Comparison of ENCODE assay signal across 8 cellular contexts in genomic region chr2:230327418-230328154, GRCh38. TPM values are rescaled to one million over a fixed set of nuclear protein-coding genes. Genes with fewer than 3 reads are reported as not detected.
DNase-seq lines count a peak whose midpoint lies in the region; ATAC-seq and TF ChIP-seq lines count a peak whose summit lies in the region.

No MANE protein-coding gene starts in this region.

- ATAC-seq in HG03103 (IDR thresholded peaks at IDR 0.05; ENCODE audit: low read depth, unreplicated experiment) (peak; percentile 55), RWPE2 (ENCODE audit: low read depth) (peak; percentile 9; the same call in 1 of the 3 replicates)

- no peaks in the 10 kb centered on the region for H3K27me3 ChIP-seq in RWPE2 (ENCODE audit: insufficient read depth, poor library complexity, severe bottlenecking)
- no peaks in the 10 kb centered on the region for H3K27me3 ChIP-seq in skeletal muscle tissue (ENCODE audit: control insufficient read depth in 3 of 3, insufficient read depth in 3 of 3, low read length in 3 of 3)

- H3K4me3 Mint-ChIP-seq in activated naive CD4-positive, alpha-beta T cell treated with anti-CD3 and anti-CD28 coated beads, Interleukin-2, amount 10 ng/mL, durations not matched to agents 7 days and 5 days: peak overlapping the region; percentile 96

- H3K4me1 ChIP-seq in RWPE2 (ENCODE audit: insufficient read depth, poor library complexity, severe bottlenecking): peaks cover 8% of the 10 kb centered on the region
- H3K4me1 ChIP-seq in skeletal muscle tissue (ENCODE audit: control insufficient read depth in 3 of 3, insufficient read depth in 3 of 3, low read length in 3 of 3): peaks cover 4 to 12% (median 8%) of the 10 kb centered on the region in 3 donors

- peak overlapping the region; percentile 97 for H3K27ac Mint-ChIP-seq in activated naive CD4-positive, alpha-beta T cell treated with anti-CD3 and anti-CD28 coated beads, Interleukin-2, amount 10 ng/mL, durations not matched to agents 7 days and 5 days

- H3K4me1 Mint-ChIP-seq in activated naive CD4-positive, alpha-beta T cell treated with anti-CD3 and anti-CD28 coated beads, Interleukin-2, amount 10 ng/mL, durations not matched to agents 7 days and 5 days: peaks cover 80% of the 10 kb centered on the region

- H3K36me3 Mint-ChIP-seq in activated naive CD4-positive, alpha-beta T cell treated with anti-CD3 and anti-CD28 coated beads, Interleukin-2, amount 10 ng/mL, durations not matched to agents 7 days and 5 days: peaks cover 76% of the 10 kb centered on the region

- DNase-seq in activated naive CD4-positive, alpha-beta T cell treated with anti-CD3 and anti-CD28 coated beads, Interleukin-2, amount 10 ng/mL, durations not matched to agents 7 days and 5 days: no peak
- DNase-seq in activated naive CD4-positive, alpha-beta T cell treated with anti-CD3 and anti-CD28 coated beads, Interleukin-2, amount 50 U/mL, for 16 hours: no peak
- DNase-seq in RWPE2 (ENCODE audit: low spot score) (no peak), fibroblast of the aortic adventitia (ENCODE audit: low read depth) (no peak), T1000 (lab: John Stamatoyannopoulos, UW) (no peak), AG20443 (ENCODE audit: low spot score) (no peak)

- H3K9me3 ChIP-seq in RWPE2 (ENCODE audit: severe bottlenecking) (no peaks in the 10 kb centered on the region), skeletal muscle tissue (ENCODE audit: control insufficient read depth in 3 of 3, low read length in 3 of 3) (peaks cover 0 to 3% (median 2%) of the 10 kb centered on the region in 3 donors)

- peak overlapping the region; percentile 39 for H3K4me3 ChIP-seq in RWPE2 (ENCODE audit: severe bottlenecking)
- H3K4me3 ChIP-seq in fibroblast of the aortic adventitia (ENCODE audit: low read depth, low read length): peak overlapping the region; percentile 64
- H3K4me3 ChIP-seq in skeletal muscle tissue (ENCODE audit: low read length in 3 of 3): peak overlapping the region; percentile 73 to 77 (median 73)

- peaks cover 8% of the 10 kb centered on the region for H3K9me3 Mint-ChIP-seq in activated naive CD4-positive, alpha-beta T cell treated with anti-CD3 and anti-CD28 coated beads, Interleukin-2, amount 10 ng/mL, durations not matched to agents 7 days and 5 days

- H3K36me3 ChIP-seq in RWPE2 (ENCODE audit: low read depth): peaks cover 19% of the 10 kb centered on the region
- no peaks in the 10 kb centered on the region for H3K36me3 ChIP-seq in skeletal muscle tissue (ENCODE audit: control insufficient read depth in 3 of 3, insufficient read depth in 3 of 3, low read length in 3 of 3)

- H3K27ac ChIP-seq in RWPE2 (ENCODE audit: poor library complexity, severe bottlenecking) (peak overlapping the region; percentile 38), skeletal muscle tissue (ENCODE audit: low read depth, low read length) (peak overlapping the region; percentile 74)

- CTCF ChIA-PET in activated naive CD4-positive, alpha-beta T cell treated with anti-CD3 and anti-CD28 coated beads, Interleukin-2, amount 10 ng/mL, durations not matched to agents 7 days and 5 days (lab: Charles Lee): interaction anchor here (1.3 to 2.1 kb wide), 4 partner anchors 89 to 283 kb away, joined by 3 to 7 read pairs (median 4); partner anchors contain the start of genes SP100 and SP110

- peak overlapping the region; percentile 39 to 69 (median 66) for H3K9ac ChIP-seq in skeletal muscle tissue (ENCODE audit: low read depth in 1 of 3, low read length in 3 of 3)

- H3K27me3 Mint-ChIP-seq in activated naive CD4-positive, alpha-beta T cell treated with anti-CD3 and anti-CD28 coated beads, Interleukin-2, amount 10 ng/mL, durations not matched to agents 7 days and 5 days: no peaks in the 10 kb centered on the region

- TF ChIP-seq CTCF in RWPE2 (IDR thresholded peaks at IDR 0.05; ENCODE audit: poor library complexity, severe bottlenecking): no peak
- no peak for TF ChIP-seq CTCF in fibroblast of the aortic adventitia (IDR thresholded peaks at IDR 0.05; ENCODE audit: insufficient read depth, low read length)

RNA-seq across cellular contexts. Expression of gene SP140L, which starts 0.6 kb away (rescaled TPM):
- 13.7 and 16.0 TPM in 2 replicates for total RNA-seq in fibroblast of the aortic adventitia (ENCODE audit: low replicate concordance)
- total RNA-seq in skeletal muscle tissue: 3.7 TPM
